1 cellular context compared by ENCODE assay signal in the genomic region with DNA sequence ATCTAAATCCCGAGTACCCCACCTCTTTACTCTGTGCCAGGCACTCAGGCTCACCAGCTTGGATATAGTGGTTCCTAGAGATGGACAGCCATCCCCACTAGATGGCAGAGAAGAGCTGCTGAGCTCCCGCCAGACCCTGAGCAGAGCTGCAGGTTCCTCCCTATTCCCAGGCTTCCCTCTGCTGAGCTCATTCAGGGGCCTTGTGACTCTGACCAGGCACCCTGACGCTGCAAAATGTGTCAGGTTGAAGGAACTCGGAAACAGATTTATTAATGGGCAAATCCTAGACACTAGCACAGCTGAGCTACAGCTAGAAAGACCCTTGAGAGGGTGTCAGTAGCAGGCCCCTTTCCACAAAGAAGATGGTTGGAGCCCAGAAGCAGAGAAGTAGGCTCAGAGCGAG.
TF ChIP-seq lines count a peak whose summit lies in the region.

No MANE protein-coding gene starts in this region.

TF ChIP-seq in K562, 482 proteins besides CTCF, POLR2A, EP300 and RAD21 (continued from another document and continues in another):
- TF ChIP-seq, protein P1, sequence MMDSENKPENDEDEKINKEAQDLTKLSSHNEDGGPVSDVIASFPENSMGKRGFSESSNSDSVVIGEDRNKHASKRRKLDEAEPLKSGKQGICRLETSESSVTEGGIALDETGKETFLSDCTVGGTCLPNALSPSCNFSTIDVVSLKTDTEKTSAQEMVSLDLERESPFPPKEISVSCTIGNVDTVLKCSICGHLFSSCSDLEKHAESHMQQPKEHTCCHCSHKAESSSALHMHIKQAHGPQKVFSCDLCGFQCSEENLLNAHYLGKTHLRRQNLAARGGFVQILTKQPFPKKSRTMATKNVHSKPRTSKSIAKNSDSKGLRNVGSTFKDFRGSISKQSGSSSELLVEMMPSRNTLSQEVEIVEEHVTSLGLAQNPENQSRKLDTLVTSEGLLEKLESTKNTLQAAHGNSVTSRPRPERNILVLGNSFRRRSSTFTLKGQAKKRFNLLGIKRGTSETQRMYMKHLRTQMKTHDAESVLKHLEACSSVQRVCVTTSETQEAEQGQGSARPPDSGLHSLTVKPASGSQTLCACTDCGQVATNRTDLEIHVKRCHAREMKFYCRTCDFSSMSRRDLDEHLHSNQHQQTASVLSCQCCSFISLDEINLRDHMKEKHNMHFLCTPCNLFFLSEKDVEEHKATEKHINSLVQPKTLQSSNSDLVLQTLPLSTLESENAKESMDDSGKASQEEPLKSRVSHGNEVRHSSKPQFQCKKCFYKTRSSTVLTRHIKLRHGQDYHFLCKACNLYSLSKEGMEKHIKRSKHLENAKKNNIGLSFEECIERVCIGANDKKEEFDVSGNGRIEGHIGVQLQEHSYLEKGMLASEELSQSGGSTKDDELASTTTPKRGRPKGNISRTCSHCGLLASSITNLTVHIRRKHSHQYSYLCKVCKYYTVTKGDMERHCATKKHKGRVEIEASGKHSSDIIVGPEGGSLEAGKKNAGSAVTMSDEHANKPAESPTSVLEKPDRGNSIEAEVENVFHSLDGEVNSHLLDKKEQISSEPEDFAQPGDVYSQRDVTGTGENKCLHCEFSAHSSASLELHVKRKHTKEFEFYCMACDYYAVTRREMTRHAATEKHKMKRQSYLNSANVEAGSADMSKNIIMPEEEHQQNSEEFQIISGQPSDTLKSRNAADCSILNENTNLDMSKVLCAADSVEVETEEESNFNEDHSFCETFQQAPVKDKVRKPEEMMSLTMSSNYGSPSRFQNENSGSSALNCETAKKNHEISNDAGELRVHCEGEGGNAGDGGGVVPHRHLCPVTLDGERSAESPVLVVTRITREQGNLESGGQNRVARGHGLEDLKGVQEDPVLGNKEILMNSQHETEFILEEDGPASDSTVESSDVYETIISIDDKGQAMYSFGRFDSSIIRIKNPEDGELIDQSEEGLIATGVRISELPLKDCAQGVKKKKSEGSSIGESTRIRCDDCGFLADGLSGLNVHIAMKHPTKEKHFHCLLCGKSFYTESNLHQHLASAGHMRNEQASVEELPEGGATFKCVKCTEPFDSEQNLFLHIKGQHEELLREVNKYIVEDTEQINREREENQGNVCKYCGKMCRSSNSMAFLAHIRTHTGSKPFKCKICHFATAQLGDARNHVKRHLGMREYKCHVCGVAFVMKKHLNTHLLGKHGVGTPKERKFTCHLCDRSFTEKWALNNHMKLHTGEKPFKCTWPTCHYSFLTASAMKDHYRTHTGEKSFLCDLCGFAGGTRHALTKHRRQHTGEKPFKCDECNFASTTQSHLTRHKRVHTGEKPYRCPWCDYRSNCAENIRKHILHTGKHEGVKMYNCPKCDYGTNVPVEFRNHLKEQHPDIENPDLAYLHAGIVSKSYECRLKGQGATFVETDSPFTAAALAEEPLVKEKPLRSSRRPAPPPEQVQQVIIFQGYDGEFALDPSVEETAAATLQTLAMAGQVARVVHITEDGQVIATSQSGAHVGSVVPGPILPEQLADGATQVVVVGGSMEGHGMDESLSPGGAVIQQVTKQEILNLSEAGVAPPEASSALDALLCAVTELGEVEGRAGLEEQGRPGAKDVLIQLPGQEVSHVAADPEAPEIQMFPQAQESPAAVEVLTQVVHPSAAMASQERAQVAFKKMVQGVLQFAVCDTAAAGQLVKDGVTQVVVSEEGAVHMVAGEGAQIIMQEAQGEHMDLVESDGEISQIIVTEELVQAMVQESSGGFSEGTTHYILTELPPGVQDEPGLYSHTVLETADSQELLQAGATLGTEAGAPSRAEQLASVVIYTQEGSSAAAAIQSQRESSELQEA (IDR thresholded peaks at IDR 0.05; ENCODE audit: low read depth): no peak
- TF ChIP-seq ZNF311 (CRISPR knock-in tag; IDR thresholded peaks at IDR 0.05) (no peak), GTF2A2 (tag; IDR thresholded peaks at IDR 0.05) (no peak), NFATC3 (IDR thresholded peaks at IDR 0.05) (no peak), XRCC5 (IDR thresholded peaks at IDR 0.05; ENCODE audit: low read depth, low read length) (no peak), JUND (IDR thresholded peaks at IDR 0.05; ENCODE audit: borderline replicate concordance, low read depth, low read length) (peak; percentile 81), JUND (tag; IDR thresholded peaks at IDR 0.05; ENCODE audit: borderline replicate concordance, low read depth, low read length) (peak; percentile 60; the same call in 1 of the 3 replicates), GABPB2 (CRISPR knock-in tag; conservative IDR thresholded peaks at IDR 0.05) (no peak), MTA3 (IDR thresholded peaks at IDR 0.05; ENCODE audit: borderline replicate concordance) (no peak), SMAD1 (IDR thresholded peaks at IDR 0.05; ENCODE audit: low read depth, low read length, partially characterized antibody) (no peak), KDM2B (CRISPR knock-in tag; IDR thresholded peaks at IDR 0.05) (no peak), CREM (IDR thresholded peaks at IDR 0.05; ENCODE audit: low read depth) (0 out of 2 replicates have a peak, but pooled peaks have one; percentile 15), PRMT5 (CRISPR knock-in tag; IDR thresholded peaks at IDR 0.05) (no peak), STAG1 (CRISPR knock-in tag; IDR thresholded peaks at IDR 0.05; ENCODE audit: borderline replicate concordance) (peak; percentile 58; the same call in 1 of the 2 replicates), PTBP1 (IDR thresholded peaks at IDR 0.05; ENCODE audit: low read depth, low read length) (no peak), ELF2 (CRISPR knock-in tag; IDR thresholded peaks at IDR 0.05) (no peak), ZNF551 (CRISPR knock-in tag; IDR thresholded peaks at IDR 0.05) (no peak), ZNF143 (CRISPR knock-in tag; IDR thresholded peaks at IDR 0.05) (no peak), ZNF76 (CRISPR knock-in tag; IDR thresholded peaks at IDR 0.05; ENCODE audit: borderline replicate concordance) (no peak), TSC22D4 (tag; IDR thresholded peaks at IDR 0.05) (no peak), SAFB (IDR thresholded peaks at IDR 0.05; ENCODE audit: borderline replicate concordance, low read depth, low read length) (no peak)
- TF ChIP-seq, protein P2, sequence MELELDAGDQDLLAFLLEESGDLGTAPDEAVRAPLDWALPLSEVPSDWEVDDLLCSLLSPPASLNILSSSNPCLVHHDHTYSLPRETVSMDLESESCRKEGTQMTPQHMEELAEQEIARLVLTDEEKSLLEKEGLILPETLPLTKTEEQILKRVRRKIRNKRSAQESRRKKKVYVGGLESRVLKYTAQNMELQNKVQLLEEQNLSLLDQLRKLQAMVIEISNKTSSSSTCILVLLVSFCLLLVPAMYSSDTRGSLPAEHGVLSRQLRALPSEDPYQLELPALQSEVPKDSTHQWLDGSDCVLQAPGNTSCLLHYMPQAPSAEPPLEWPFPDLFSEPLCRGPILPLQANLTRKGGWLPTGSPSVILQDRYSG (tag; conservative IDR thresholded peaks at IDR 0.05; ENCODE audit: low read depth): no peak
- TF ChIP-seq, protein P3, sequence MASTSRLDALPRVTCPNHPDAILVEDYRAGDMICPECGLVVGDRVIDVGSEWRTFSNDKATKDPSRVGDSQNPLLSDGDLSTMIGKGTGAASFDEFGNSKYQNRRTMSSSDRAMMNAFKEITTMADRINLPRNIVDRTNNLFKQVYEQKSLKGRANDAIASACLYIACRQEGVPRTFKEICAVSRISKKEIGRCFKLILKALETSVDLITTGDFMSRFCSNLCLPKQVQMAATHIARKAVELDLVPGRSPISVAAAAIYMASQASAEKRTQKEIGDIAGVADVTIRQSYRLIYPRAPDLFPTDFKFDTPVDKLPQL (IDR thresholded peaks at IDR 0.05; ENCODE audit: extremely low read depth, insufficient read length): no peak
- TF ChIP-seq, protein P4, sequence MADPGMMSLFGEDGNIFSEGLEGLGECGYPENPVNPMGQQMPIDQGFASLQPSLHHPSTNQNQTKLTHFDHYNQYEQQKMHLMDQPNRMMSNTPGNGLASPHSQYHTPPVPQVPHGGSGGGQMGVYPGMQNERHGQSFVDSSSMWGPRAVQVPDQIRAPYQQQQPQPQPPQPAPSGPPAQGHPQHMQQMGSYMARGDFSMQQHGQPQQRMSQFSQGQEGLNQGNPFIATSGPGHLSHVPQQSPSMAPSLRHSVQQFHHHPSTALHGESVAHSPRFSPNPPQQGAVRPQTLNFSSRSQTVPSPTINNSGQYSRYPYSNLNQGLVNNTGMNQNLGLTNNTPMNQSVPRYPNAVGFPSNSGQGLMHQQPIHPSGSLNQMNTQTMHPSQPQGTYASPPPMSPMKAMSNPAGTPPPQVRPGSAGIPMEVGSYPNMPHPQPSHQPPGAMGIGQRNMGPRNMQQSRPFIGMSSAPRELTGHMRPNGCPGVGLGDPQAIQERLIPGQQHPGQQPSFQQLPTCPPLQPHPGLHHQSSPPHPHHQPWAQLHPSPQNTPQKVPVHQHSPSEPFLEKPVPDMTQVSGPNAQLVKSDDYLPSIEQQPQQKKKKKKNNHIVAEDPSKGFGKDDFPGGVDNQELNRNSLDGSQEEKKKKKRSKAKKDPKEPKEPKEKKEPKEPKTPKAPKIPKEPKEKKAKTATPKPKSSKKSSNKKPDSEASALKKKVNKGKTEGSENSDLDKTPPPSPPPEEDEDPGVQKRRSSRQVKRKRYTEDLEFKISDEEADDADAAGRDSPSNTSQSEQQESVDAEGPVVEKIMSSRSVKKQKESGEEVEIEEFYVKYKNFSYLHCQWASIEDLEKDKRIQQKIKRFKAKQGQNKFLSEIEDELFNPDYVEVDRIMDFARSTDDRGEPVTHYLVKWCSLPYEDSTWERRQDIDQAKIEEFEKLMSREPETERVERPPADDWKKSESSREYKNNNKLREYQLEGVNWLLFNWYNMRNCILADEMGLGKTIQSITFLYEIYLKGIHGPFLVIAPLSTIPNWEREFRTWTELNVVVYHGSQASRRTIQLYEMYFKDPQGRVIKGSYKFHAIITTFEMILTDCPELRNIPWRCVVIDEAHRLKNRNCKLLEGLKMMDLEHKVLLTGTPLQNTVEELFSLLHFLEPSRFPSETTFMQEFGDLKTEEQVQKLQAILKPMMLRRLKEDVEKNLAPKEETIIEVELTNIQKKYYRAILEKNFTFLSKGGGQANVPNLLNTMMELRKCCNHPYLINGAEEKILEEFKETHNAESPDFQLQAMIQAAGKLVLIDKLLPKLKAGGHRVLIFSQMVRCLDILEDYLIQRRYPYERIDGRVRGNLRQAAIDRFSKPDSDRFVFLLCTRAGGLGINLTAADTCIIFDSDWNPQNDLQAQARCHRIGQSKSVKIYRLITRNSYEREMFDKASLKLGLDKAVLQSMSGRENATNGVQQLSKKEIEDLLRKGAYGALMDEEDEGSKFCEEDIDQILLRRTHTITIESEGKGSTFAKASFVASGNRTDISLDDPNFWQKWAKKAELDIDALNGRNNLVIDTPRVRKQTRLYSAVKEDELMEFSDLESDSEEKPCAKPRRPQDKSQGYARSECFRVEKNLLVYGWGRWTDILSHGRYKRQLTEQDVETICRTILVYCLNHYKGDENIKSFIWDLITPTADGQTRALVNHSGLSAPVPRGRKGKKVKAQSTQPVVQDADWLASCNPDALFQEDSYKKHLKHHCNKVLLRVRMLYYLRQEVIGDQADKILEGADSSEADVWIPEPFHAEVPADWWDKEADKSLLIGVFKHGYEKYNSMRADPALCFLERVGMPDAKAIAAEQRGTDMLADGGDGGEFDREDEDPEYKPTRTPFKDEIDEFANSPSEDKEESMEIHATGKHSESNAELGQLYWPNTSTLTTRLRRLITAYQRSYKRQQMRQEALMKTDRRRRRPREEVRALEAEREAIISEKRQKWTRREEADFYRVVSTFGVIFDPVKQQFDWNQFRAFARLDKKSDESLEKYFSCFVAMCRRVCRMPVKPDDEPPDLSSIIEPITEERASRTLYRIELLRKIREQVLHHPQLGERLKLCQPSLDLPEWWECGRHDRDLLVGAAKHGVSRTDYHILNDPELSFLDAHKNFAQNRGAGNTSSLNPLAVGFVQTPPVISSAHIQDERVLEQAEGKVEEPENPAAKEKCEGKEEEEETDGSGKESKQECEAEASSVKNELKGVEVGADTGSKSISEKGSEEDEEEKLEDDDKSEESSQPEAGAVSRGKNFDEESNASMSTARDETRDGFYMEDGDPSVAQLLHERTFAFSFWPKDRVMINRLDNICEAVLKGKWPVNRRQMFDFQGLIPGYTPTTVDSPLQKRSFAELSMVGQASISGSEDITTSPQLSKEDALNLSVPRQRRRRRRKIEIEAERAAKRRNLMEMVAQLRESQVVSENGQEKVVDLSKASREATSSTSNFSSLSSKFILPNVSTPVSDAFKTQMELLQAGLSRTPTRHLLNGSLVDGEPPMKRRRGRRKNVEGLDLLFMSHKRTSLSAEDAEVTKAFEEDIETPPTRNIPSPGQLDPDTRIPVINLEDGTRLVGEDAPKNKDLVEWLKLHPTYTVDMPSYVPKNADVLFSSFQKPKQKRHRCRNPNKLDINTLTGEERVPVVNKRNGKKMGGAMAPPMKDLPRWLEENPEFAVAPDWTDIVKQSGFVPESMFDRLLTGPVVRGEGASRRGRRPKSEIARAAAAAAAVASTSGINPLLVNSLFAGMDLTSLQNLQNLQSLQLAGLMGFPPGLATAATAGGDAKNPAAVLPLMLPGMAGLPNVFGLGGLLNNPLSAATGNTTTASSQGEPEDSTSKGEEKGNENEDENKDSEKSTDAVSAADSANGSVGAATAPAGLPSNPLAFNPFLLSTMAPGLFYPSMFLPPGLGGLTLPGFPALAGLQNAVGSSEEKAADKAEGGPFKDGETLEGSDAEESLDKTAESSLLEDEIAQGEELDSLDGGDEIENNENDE (IDR thresholded peaks at IDR 0.05; ENCODE audit: low read depth, low read length): no peak
- TF ChIP-seq, protein P5, sequence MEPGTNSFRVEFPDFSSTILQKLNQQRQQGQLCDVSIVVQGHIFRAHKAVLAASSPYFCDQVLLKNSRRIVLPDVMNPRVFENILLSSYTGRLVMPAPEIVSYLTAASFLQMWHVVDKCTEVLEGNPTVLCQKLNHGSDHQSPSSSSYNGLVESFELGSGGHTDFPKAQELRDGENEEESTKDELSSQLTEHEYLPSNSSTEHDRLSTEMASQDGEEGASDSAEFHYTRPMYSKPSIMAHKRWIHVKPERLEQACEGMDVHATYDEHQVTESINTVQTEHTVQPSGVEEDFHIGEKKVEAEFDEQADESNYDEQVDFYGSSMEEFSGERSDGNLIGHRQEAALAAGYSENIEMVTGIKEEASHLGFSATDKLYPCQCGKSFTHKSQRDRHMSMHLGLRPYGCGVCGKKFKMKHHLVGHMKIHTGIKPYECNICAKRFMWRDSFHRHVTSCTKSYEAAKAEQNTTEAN (CRISPR knock-in tag; IDR thresholded peaks at IDR 0.05): no peak
- TF ChIP-seq, protein P6, sequence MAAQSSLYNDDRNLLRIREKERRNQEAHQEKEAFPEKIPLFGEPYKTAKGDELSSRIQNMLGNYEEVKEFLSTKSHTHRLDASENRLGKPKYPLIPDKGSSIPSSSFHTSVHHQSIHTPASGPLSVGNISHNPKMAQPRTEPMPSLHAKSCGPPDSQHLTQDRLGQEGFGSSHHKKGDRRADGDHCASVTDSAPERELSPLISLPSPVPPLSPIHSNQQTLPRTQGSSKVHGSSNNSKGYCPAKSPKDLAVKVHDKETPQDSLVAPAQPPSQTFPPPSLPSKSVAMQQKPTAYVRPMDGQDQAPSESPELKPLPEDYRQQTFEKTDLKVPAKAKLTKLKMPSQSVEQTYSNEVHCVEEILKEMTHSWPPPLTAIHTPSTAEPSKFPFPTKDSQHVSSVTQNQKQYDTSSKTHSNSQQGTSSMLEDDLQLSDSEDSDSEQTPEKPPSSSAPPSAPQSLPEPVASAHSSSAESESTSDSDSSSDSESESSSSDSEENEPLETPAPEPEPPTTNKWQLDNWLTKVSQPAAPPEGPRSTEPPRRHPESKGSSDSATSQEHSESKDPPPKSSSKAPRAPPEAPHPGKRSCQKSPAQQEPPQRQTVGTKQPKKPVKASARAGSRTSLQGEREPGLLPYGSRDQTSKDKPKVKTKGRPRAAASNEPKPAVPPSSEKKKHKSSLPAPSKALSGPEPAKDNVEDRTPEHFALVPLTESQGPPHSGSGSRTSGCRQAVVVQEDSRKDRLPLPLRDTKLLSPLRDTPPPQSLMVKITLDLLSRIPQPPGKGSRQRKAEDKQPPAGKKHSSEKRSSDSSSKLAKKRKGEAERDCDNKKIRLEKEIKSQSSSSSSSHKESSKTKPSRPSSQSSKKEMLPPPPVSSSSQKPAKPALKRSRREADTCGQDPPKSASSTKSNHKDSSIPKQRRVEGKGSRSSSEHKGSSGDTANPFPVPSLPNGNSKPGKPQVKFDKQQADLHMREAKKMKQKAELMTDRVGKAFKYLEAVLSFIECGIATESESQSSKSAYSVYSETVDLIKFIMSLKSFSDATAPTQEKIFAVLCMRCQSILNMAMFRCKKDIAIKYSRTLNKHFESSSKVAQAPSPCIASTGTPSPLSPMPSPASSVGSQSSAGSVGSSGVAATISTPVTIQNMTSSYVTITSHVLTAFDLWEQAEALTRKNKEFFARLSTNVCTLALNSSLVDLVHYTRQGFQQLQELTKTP (IDR thresholded peaks at IDR 0.05; ENCODE audit: low read depth in 1 of 2, partially characterized antibody in 2 of 2): no peak
